Comparison of ENCODE assay signal across 9 cellular contexts in the genomic region with DNA sequence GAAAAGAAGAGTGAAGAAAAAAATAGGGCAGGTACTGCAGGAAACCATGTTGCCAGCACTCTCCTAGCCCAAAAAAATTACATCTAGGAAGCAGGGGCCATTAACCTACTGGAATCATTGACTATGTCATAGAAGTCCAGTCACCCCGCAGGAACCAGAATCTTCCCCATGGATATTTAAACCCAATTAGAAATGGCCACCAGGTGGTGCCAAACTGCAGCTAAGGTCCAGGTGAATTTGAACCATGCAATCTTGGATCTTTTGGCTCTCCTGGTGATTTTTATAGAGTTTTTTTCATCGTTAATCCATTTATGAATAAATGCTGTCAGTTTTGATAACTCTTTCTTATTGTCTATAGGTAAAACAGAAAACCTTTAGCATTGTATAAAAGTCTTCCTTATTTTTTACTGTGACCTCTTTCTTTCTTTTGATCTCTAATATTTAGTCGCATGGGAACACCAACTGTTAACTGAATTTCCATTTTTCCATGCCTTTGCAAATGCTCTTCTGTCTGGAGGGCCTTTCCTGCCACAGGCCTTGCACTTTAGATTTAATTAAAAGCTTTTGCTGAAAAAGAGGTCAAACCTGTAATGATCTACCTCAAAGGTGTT.
DNase-seq lines count a peak whose midpoint lies in the region; ATAC-seq and TF ChIP-seq lines count a peak whose summit lies in the region.
"Had no signal": no experiment of that assay in that cellular context is flagged by ENCODE, and none has a peak within 500 bp of the region (broad histone marks: within the 10 kb centered on the region; RNA-seq: fewer than 3 reads in every experiment).

No MANE protein-coding gene starts in this region.

- no peaks in the 10 kb centered on the region for H3K36me3 ChIP-seq in WERI-Rb-1

- no peak for TF ChIP-seq POLR2A in lower leg skin (IDR thresholded peaks at IDR 0.05)

- no peak overlapping the region for H3K27ac ChIP-seq in WERI-Rb-1

- no peaks in the 10 kb centered on the region for H3K9me3 ChIP-seq in WERI-Rb-1 (ENCODE audit: severe bottlenecking)

- H3K4me3 ChIP-seq in WERI-Rb-1 (ENCODE audit: low read depth, low read length), result no peak overlapping the region
- H3K4me3 ChIP-seq in lower leg skin (ENCODE audit: low read depth, poor library complexity, severe bottlenecking), result no peak overlapping the region

- H3K4me3 Mint-ChIP-seq in type B pancreatic cell, result no peak overlapping the region
- no peak overlapping the region for H3K4me3 Mint-ChIP-seq in natural killer cell
- H3K4me3 Mint-ChIP-seq: stimulated activated naive CD8-positive, alpha-beta T cell treated with anti-CD3 and anti-CD28 coated beads, Interleukin-15, Interleukin-2, amounts not matched to agents 100 ng/mL and 50 ng/mL, for 24 hours had no signal

- no peak overlapping the region for H3K27ac Mint-ChIP-seq in type B pancreatic cell
- no peak overlapping the region for H3K27ac Mint-ChIP-seq in natural killer cell
- H3K27ac Mint-ChIP-seq: stimulated activated naive CD8-positive, alpha-beta T cell treated with anti-CD3 and anti-CD28 coated beads, Interleukin-15, Interleukin-2, amounts not matched to agents 100 ng/mL and 50 ng/mL, for 24 hours had no signal

- TF ChIP-seq CTCF in WERI-Rb-1 (IDR thresholded peaks at IDR 0.05; ENCODE audit: low read depth, low read length) (peak; percentile 52), type B pancreatic cell (conservative IDR thresholded peaks at IDR 0.05) (peak; percentile 79), natural killer cell (IDR thresholded peaks at IDR 0.05) (no peak), lower leg skin (IDR thresholded peaks at IDR 0.05) (no peak)

- no peaks in the 10 kb centered on the region for H3K4me1 Mint-ChIP-seq in type B pancreatic cell (ENCODE audit: unreplicated experiment)
- no peaks in the 10 kb centered on the region for H3K4me1 Mint-ChIP-seq in natural killer cell

- H3K9me3 Mint-ChIP-seq in type B pancreatic cell (no peaks in the 10 kb centered on the region), natural killer cell (peaks cover 5 to 7% of the 10 kb centered on the region in 2 donors)
- H3K9me3 Mint-ChIP-seq: stimulated activated naive CD8-positive, alpha-beta T cell treated with anti-CD3 and anti-CD28 coated beads, Interleukin-15, Interleukin-2, amounts not matched to agents 100 ng/mL and 50 ng/mL, for 24 hours had no signal

- H3K36me3 Mint-ChIP-seq in type B pancreatic cell (no peaks in the 10 kb centered on the region), natural killer cell (no peaks in the 10 kb centered on the region)

- ATAC-seq in natural killer cell, result no peak

- H3K27me3 Mint-ChIP-seq in type B pancreatic cell (peaks cover 4% of the 10 kb centered on the region), natural killer cell (ENCODE audit: low read depth in 2 of 2) (no peaks in the 10 kb centered on the region)
- H3K27me3 Mint-ChIP-seq: stimulated activated naive CD8-positive, alpha-beta T cell treated with anti-CD3 and anti-CD28 coated beads, Interleukin-15, Interleukin-2, amounts not matched to agents 100 ng/mL and 50 ng/mL, for 24 hours had no signal

- intact Hi-C loops in natural killer cell (cut with micrococcal nuclease) (no loop called here), lower leg skin (cut with DNase I; ENCODE audit: low total_unique reads) (no loop called here)

- 59 to 65% methylated on average over 3 of the region's 3 CpGs for WGBS in lower leg skin, 2 donors

- H3K27me3 ChIP-seq in WERI-Rb-1 (ENCODE audit: insufficient read depth, low read depth, severe bottlenecking), result no peaks in the 10 kb centered on the region

- DNase-seq in stimulated activated CD4-positive, alpha-beta T cell treated with anti-CD3 and anti-CD28 coated beads, Interleukin-12 subunit alpha, Interleukin-12 subunit beta, amount 100 ng/mL, for 48 hours (ENCODE audit: low read depth in 2 of 3, low spot score in 1 of 3), result peak in 2 of 3 donors; percentile 8
- DNase-seq in stimulated activated CD4-positive, alpha-beta T cell treated with anti-CD3 and anti-CD28 coated beads, Interleukin-4, amount 100 ng/mL, for 1 hour, result no peak
- DNase-seq in HuH-7 (ENCODE audit: low spot score) (peak; percentile 20), WERI-Rb-1 (peak; percentile 50), iPS DF 19.7 (ENCODE audit: low read depth, low spot score) (peak; percentile 1), type B pancreatic cell (ENCODE audit: extremely low spot score, unreplicated experiment) (no peak), natural killer cell (no peak), lower leg skin (ENCODE audit: low spot score in 2 of 2) (no peak)

Comparison
In these comparisons a context has a peak if more than half of its experiments do, and no peak if none do; other contexts are left out.
1. DNase-seq: peak in stimulated activated CD4-positive, alpha-beta T cell treated with anti-CD3 and anti-CD28 coated beads, Interleukin-12 subunit alpha, Interleukin-12 subunit beta, amount 100 ng/mL, for 48 hours (2 of 3), HuH-7 (single experiment), WERI-Rb-1 (single experiment) and iPS DF 19.7 (single experiment); none in stimulated activated CD4-positive, alpha-beta T cell treated with anti-CD3 and anti-CD28 coated beads, Interleukin-4, amount 100 ng/mL, for 1 hour (single experiment), type B pancreatic cell (single experiment), natural killer cell (single experiment) and lower leg skin (0 of 2).
2. CTCF ChIP-seq: peak in WERI-Rb-1 (single experiment) and type B pancreatic cell (single experiment); none in natural killer cell (single experiment) and lower leg skin (0 of 3).